9 cellular contexts compared by ENCODE assay signal in genomic region chr2:43157506-43158232, GRCh38.
DNase-seq lines count a peak whose midpoint lies in the region; ATAC-seq, FAIRE-seq and TF ChIP-seq lines count a peak whose summit lies in the region.
"Had no signal": no experiment of that assay in that cellular context is flagged by ENCODE, and none has a peak within 500 bp of the region (broad histone marks: within the 10 kb centered on the region; RNA-seq: fewer than 3 reads in every experiment).

No MANE protein-coding gene starts in this region.

- ATAC-seq in heart right ventricle (no peak), Right ventricle myocardium superior (ENCODE audit: poor library complexity) (no peak), body of pancreas (no peak), GM19023 (IDR thresholded peaks at IDR 0.05; ENCODE audit: unreplicated experiment) (no peak), HG02970 (IDR thresholded peaks at IDR 0.05; ENCODE audit: low FRiP score, unreplicated experiment) (no peak)

- WGBS in heart right ventricle, 2 donors: 89 to 93% methylated on average over 14 of the region's 14 CpGs
- WGBS in body of pancreas, 2 donors: 84 to 85% methylated on average over 8 to 14 of the region's 14 CpGs

- H3K27me3 ChIP-seq in heart right ventricle (no peaks in the 10 kb centered on the region), body of pancreas (no peaks in the 10 kb centered on the region), mucosa of stomach (ENCODE audit: control insufficient read depth, insufficient read depth, low read length) (no peaks in the 10 kb centered on the region), uterus (no peaks in the 10 kb centered on the region)

- FAIRE-seq in HTR-8/SVneo (lab: Jason Lieb, UNC): no peak

- peaks cover 10 to 59% (median 38%) of the 10 kb centered on the region in 9 donors for H3K4me1 ChIP-seq in heart right ventricle
- peaks cover 66% of the 10 kb centered on the region for H3K4me1 ChIP-seq in body of pancreas
- peaks cover 81% of the 10 kb centered on the region for H3K4me1 ChIP-seq in mucosa of stomach (ENCODE audit: control insufficient read depth, insufficient read depth, low read length)
- peaks cover 13 to 22% of the 10 kb centered on the region in 2 donors for H3K4me1 ChIP-seq in uterus

- DNase-seq in heart right ventricle: no peak
- DNase-seq in Right ventricle myocardium superior: no peak
- no peak for DNase-seq in body of pancreas
- no peak for DNase-seq in uterus
- no peak for DNase-seq in HTR-8/SVneo (ENCODE audit: insufficient read length, low spot score)
- DNase-seq: COR-L47 had no signal

- no peak for TF ChIP-seq POLR2A in body of pancreas (IDR thresholded peaks at IDR 0.05)
- no peak for TF ChIP-seq POLR2A in uterus (IDR thresholded peaks at IDR 0.05)

- no peak overlapping the region for H3K4me3 ChIP-seq in heart right ventricle
- H3K4me3 ChIP-seq in body of pancreas: no peak overlapping the region
- H3K4me3 ChIP-seq in mucosa of stomach (ENCODE audit: low read length): no peak overlapping the region
- no peak overlapping the region for H3K4me3 ChIP-seq in uterus

- H3K36me3 ChIP-seq in heart right ventricle (no peaks in the 10 kb centered on the region), body of pancreas (replicated peaks in 1 of 2; ENCODE audit: insufficient read depth in 1 of 2, low read depth in 2 of 2) (no peaks in the 10 kb centered on the region), mucosa of stomach (ENCODE audit: control insufficient read depth, insufficient read depth, low read length) (no peaks in the 10 kb centered on the region), uterus (no peaks in the 10 kb centered on the region)

- TF ChIP-seq CTCF in heart right ventricle (IDR thresholded peaks at IDR 0.05): no peak
- no peak for TF ChIP-seq CTCF in body of pancreas (IDR thresholded peaks at IDR 0.05)
- TF ChIP-seq CTCF in uterus (IDR thresholded peaks at IDR 0.05): no peak

- peak overlapping the region in 9 of 10 donors; percentile 48 to 88 (median 81) for H3K27ac ChIP-seq in heart right ventricle
- peak overlapping the region; percentile 84 to 95 (median 91) for H3K27ac ChIP-seq in body of pancreas
- peak overlapping the region; percentile 85 to 87 for H3K27ac ChIP-seq in uterus

- intact Hi-C loops in heart right ventricle (cut with DNase I) (loop anchor here in 5 of 10 donors (2.0 to 10.0 kb wide), 3 partner anchors 57 to 61 kb away; no protein-coding TSS in a partner anchor), Right ventricle myocardium superior (cut with DNase I) (no loop called here), body of pancreas (cut with DNase I) (no loop called here), uterus (cut with DNase I; ENCODE audit: low total_unique reads) (no loop called here)

- H3K9ac ChIP-seq in mucosa of stomach (ENCODE audit: low read length): peak overlapping the region; percentile 53

- no peaks in the 10 kb centered on the region for H3K9me3 ChIP-seq in heart right ventricle
- H3K9me3 ChIP-seq in body of pancreas: no peaks in the 10 kb centered on the region
- H3K9me3 ChIP-seq in mucosa of stomach (ENCODE audit: control insufficient read depth, low read length): no peaks in the 10 kb centered on the region
- H3K9me3 ChIP-seq in uterus: no peaks in the 10 kb centered on the region
